Comparison of ENCODE assay signal across 16 cellular contexts in genomic region chr19:5281588-5281987, GRCh38. TPM values are rescaled to one million over a fixed set of nuclear protein-coding genes. Genes with fewer than 3 reads are reported as not detected.
DNase-seq lines count a peak whose midpoint lies in the region; ATAC-seq and TF ChIP-seq lines count a peak whose summit lies in the region.
"Had no signal": no experiment of that assay in that cellular context is flagged by ENCODE, and none has a peak within 500 bp of the region (broad histone marks: within the 10 kb centered on the region; RNA-seq: fewer than 3 reads in every experiment).

No MANE protein-coding gene starts in this region.

- H3K27me3 ChIP-seq in brain microvascular endothelial cell (replicated peaks) (no peaks in the 10 kb centered on the region), upper lobe of right lung (no peaks in the 10 kb centered on the region)
- H3K27me3 ChIP-seq: neutrophil had no signal

- peak; percentile 92 to 93 for ATAC-seq in left cardiac atrium
- ATAC-seq in omental fat pad (ENCODE audit: low FRiP score), result peak; percentile 61
- peak; percentile 78 for ATAC-seq in upper lobe of right lung
- ATAC-seq in HG03565 (IDR thresholded peaks at IDR 0.05; ENCODE audit: unreplicated experiment), result no peak
- no peak for ATAC-seq in GM18858 (IDR thresholded peaks at IDR 0.05; ENCODE audit: unreplicated experiment)
- ATAC-seq: WTC11 had no signal

- H3K4me1 ChIP-seq in upper lobe of right lung, result peaks cover 10% of the 10 kb centered on the region

- H3K36me3 ChIP-seq in brain microvascular endothelial cell (replicated peaks) (peaks cover 8% of the 10 kb centered on the region), upper lobe of right lung (no peaks in the 10 kb centered on the region)
- H3K36me3 ChIP-seq: neutrophil had no signal

- intact Hi-C loops in left cardiac atrium (cut with DNase I), result no loop called here
- intact Hi-C loops in upper lobe of right lung (cut with DNase I), result no loop called here

- H3K4me3 ChIP-seq in brain microvascular endothelial cell (ENCODE audit: low read depth, low read length) (no peak overlapping the region), upper lobe of right lung (no peak overlapping the region)

- TF ChIP-seq CTCF in brain microvascular endothelial cell (IDR thresholded peaks at IDR 0.05; ENCODE audit: low read depth, low read length, missing control alignments) (peak; percentile 1), omental fat pad (IDR thresholded peaks at IDR 0.05) (no peak), upper lobe of right lung (IDR thresholded peaks at IDR 0.05) (no peak)

- in situ Hi-C loops in brain microvascular endothelial cell (cut with HindIII; ENCODE audit: low pct_ligation_motif_present, low sequenced_read_pairs), result no loop called here

- no peak for DNase-seq in brain microvascular endothelial cell
- peak; percentile 77 for DNase-seq in left cardiac atrium
- DNase-seq in omental fat pad (ENCODE audit: low spot score), result no peak
- DNase-seq in upper lobe of right lung, result no peak
- no peak for DNase-seq in stimulated activated CD4-positive, alpha-beta T cell treated with anti-CD3 and anti-CD28 coated beads, Interleukin-2, amount 100 ng/mL, for 24 hours
- DNase-seq in T1000 (lab: John Stamatoyannopoulos, UW), result no peak
- DNase-seq: activated effector memory CD4-positive, alpha-beta T cell treated with anti-CD3 and anti-CD28 coated beads, Interleukin-2, amount 50 U/mL, for 16 hours; CD4-positive, alpha-beta memory T cell; Kasumi-1; mesenchymal stem cell; NCI-H146; NCI-H510A had no signal

- H3K9me3 ChIP-seq in upper lobe of right lung, result no peaks in the 10 kb centered on the region
- H3K9me3 ChIP-seq: neutrophil had no signal

- H3K27ac ChIP-seq in brain microvascular endothelial cell (no peak overlapping the region), upper lobe of right lung (peak overlapping the region; percentile 55)
- H3K27ac ChIP-seq: neutrophil had no signal

RNA-seq across cellular contexts. Expression of gene PTPRS, which starts 59.0 kb away (rescaled TPM):
- total RNA-seq in left cardiac atrium (100 to 1,000 TPM in 1 of 2 donors, 10 to 100 TPM in 1; 95.6 to 130 TPM), omental fat pad (100 to 1,000 TPM; 238 to 530 (median 338) TPM), upper lobe of right lung (131 TPM)

Comparison
In these comparisons a context has a peak if more than half of its experiments do, and no peak if none do; other contexts are left out.
1. ATAC-seq: peak in left cardiac atrium (2 of 2), omental fat pad (single experiment) and upper lobe of right lung (single experiment); none in HG03565 (single experiment) and GM18858 (single experiment).